1 cellular context compared by ENCODE assay signal in the genomic region with DNA sequence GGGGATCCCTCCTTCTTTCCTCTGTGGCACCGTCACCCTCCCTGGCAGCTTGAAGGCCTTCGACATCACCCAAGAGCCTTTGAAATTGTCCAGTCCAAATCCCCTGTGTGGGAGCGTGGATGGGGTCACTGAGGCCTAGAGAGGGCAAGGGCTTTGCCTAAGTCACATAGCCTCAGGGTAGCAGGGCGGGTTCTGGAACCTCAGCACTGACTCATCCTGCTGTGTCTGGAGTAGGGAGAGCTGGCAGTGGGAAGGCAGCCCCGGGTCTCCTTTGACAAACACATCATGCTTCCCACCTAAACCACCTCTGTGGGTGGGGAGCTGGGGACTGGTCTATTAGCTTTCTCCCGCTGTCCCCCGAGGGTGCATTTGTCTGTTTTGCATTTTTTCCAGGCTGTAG.
TF ChIP-seq lines count a peak whose summit lies in the region.

No MANE protein-coding gene starts in this region.

TF ChIP-seq in A549, 52 proteins besides CTCF, POLR2A, EP300 and RAD21 (continued from another document):
- TF ChIP-seq RFX5 (IDR thresholded peaks at IDR 0.05) (no peak), ZNF302 (CRISPR knock-in tag; IDR thresholded peaks at IDR 0.05) (no peak), EHMT2 (IDR thresholded peaks at IDR 0.05; ENCODE audit: low read depth) (no peak), BHLHE40 (IDR thresholded peaks at IDR 0.05; ENCODE audit: low read depth, low read length) (no peak), HOXB13 (CRISPR knock-in tag; IDR thresholded peaks at IDR 0.05; ENCODE audit: low read depth) (no peak), HDAC2 (IDR thresholded peaks at IDR 0.05) (no peak)
